Comparison of ENCODE assay signal across 13 cellular contexts in genomic region chr14:102221026-102221425, GRCh38.
DNase-seq lines count a peak whose midpoint lies in the region; ATAC-seq, FAIRE-seq and TF ChIP-seq lines count a peak whose summit lies in the region.
"Had no signal": no experiment of that assay in that cellular context is flagged by ENCODE, and none has a peak within 500 bp of the region (broad histone marks: within the 10 kb centered on the region; RNA-seq: fewer than 3 reads in every experiment).

No MANE protein-coding gene starts in this region.

- TF ChIP-seq CTCF in MCF 10A (IDR thresholded peaks at IDR 0.05; ENCODE audit: unreplicated experiment), result no peak
- TF ChIP-seq CTCF in breast epithelium (IDR thresholded peaks at IDR 0.05), result no peak
- TF ChIP-seq CTCF in NB4 (IDR thresholded peaks at IDR 0.05; ENCODE audit: low read depth, low read length), result no peak
- no peak for TF ChIP-seq CTCF in endothelial cell of umbilical vein (IDR thresholded peaks at IDR 0.05; ENCODE audit: extremely low read depth in 1 of 2, insufficient read depth in 1 of 2, low read depth in 1 of 2, low read length in 2 of 2)
- no peak for TF ChIP-seq CTCF in suprapubic skin (IDR thresholded peaks at IDR 0.05)

- H3K4me3 ChIP-seq in breast epithelium, result no peak overlapping the region
- H3K4me3 ChIP-seq in NB4 (ENCODE audit: low read depth, low read length), result no peak overlapping the region
- H3K4me3 ChIP-seq in endothelial cell of umbilical vein (replicated peaks in 1 of 3; ENCODE audit: insufficient read depth in 1 of 3, low read depth in 1 of 3, low read length in 3 of 3), result no peak overlapping the region
- no peak overlapping the region for H3K4me3 ChIP-seq in suprapubic skin
- H3K4me3 ChIP-seq: upper lobe of right lung had no signal

- TF ChIP-seq POLR2A in breast epithelium (IDR thresholded peaks at IDR 0.05) (no peak), NB4 (IDR thresholded peaks at IDR 0.05; ENCODE audit: extremely low read depth, insufficient read length) (no peak), endothelial cell of umbilical vein (IDR thresholded peaks at IDR 0.05; ENCODE audit: low read depth, low read length) (no peak), suprapubic skin (IDR thresholded peaks at IDR 0.05) (no peak), GM18505 (IDR thresholded peaks at IDR 0.05; ENCODE audit: borderline replicate concordance, extremely low read depth, insufficient read depth, insufficient read length) (no peak)

- no peak for TF ChIP-seq EP300 in suprapubic skin (IDR thresholded peaks at IDR 0.05)

- H2AFZ ChIP-seq in endothelial cell of umbilical vein (ENCODE audit: low read depth, low read length), result peak overlapping the region; percentile 62

- H4K20me1 ChIP-seq in endothelial cell of umbilical vein (replicated peaks; ENCODE audit: control insufficient read depth, extremely low read depth, insufficient read depth, low read length), result no peaks in the 10 kb centered on the region

- WGBS in suprapubic skin, result 27% methylated on average over 7 of the region's 7 CpGs

- H3K4me1 Mint-ChIP-seq in MCF 10A (ENCODE audit: insufficient read depth, unreplicated experiment), result no peaks in the 10 kb centered on the region

- intact Hi-C loops in MCF 10A (cut with micrococcal nuclease), result no loop called here
- intact Hi-C loops in breast epithelium (cut with DNase I; ENCODE audit: low total_unique reads), result no loop called here
- intact Hi-C loops in endothelial cell of umbilical vein (cut with micrococcal nuclease), result no loop called here

- H3K9me1 ChIP-seq in endothelial cell of umbilical vein (replicated peaks; ENCODE audit: control insufficient read depth, extremely low read depth, insufficient read depth, low read length), result no peaks in the 10 kb centered on the region

- FAIRE-seq in endothelial cell of umbilical vein (lab: Jason Lieb, UNC), result peak; percentile 90
- FAIRE-seq: islet of Langerhans had no signal

- DNase-seq in MCF 10A (ENCODE audit: unreplicated experiment) (peak; percentile 24), breast epithelium (ENCODE audit: low spot score in 2 of 2) (no peak), NB4 (ENCODE audit: low read depth) (peak; percentile 42), endothelial cell of umbilical vein (ENCODE audit: low read depth, low spot score) (peak; percentile 44), suprapubic skin (ENCODE audit: low spot score in 2 of 2) (no peak), germinal center (ENCODE audit: low spot score) (no peak)
- DNase-seq: NCI-H187 treated with DMSO at 0.1 percent for 48 hours, NCI-H69, upper lobe of right lung, WERI-Rb-1 had no signal

- H3K9me3 ChIP-seq in breast epithelium, result no peaks in the 10 kb centered on the region
- H3K9me3 ChIP-seq in endothelial cell of umbilical vein (replicated peaks; ENCODE audit: control insufficient read depth, insufficient read depth, low read length), result no peaks in the 10 kb centered on the region
- no peaks in the 10 kb centered on the region for H3K9me3 ChIP-seq in suprapubic skin
- H3K9me3 ChIP-seq: upper lobe of right lung had no signal

- POLR2A ChIA-PET in MCF 10A (lab: Yijun Ruan, JAX), result interaction anchor here (1.1 kb wide), 1 partner anchor 42 kb away, joined by 4 read pairs; no protein-coding TSS in a partner anchor
- POLR2A ChIA-PET in endothelial cell of umbilical vein (lab: Charles Lee), result no interaction called here

- BruUV-seq in MCF 10A (replicated peaks; lab: Mats Ljungman, UMichigan), result no TSS peak
- BruUV-seq in endothelial cell of umbilical vein (replicated peaks; lab: Mats Ljungman, UMichigan), result no TSS peak

- dilution Hi-C loops in endothelial cell of umbilical vein (cut with MboI; ENCODE audit: extremely low pct_ligation_motif_present, low sequenced_read_pairs), result no loop called here

- no peaks in the 10 kb centered on the region for H3K36me3 ChIP-seq in breast epithelium
- no peaks in the 10 kb centered on the region for H3K36me3 ChIP-seq in endothelial cell of umbilical vein (ENCODE audit: control insufficient read depth in 2 of 2, extremely low read depth in 1 of 2, insufficient read depth in 2 of 2, low read length in 2 of 2)
- peaks cover 8% of the 10 kb centered on the region for H3K36me3 ChIP-seq in suprapubic skin

- no peaks in the 10 kb centered on the region for H3K27me3 Mint-ChIP-seq in MCF 10A (ENCODE audit: insufficient read depth, unreplicated experiment)

- H3K4me3 Mint-ChIP-seq in MCF 10A (ENCODE audit: unreplicated experiment), result no peak overlapping the region

- peak overlapping the region; percentile 31 for H3K9ac ChIP-seq in endothelial cell of umbilical vein (replicated peaks; ENCODE audit: extremely low read depth, insufficient read depth, low read length)

- H3K27ac ChIP-seq in breast epithelium (peak overlapping the region in 1 of 2 donors; percentile 38), endothelial cell of umbilical vein (ENCODE audit: insufficient read depth, low read depth, low read length) (peak overlapping the region; percentile 47), suprapubic skin (peak overlapping the region; percentile 13)
- H3K27ac ChIP-seq: upper lobe of right lung, WERI-Rb-1 had no signal

- no peaks in the 10 kb centered on the region for H3K79me2 ChIP-seq in endothelial cell of umbilical vein (ENCODE audit: control insufficient read depth, insufficient read depth, low read length)

- H3K9me3 Mint-ChIP-seq in MCF 10A (ENCODE audit: unreplicated experiment), result no peaks in the 10 kb centered on the region

- ATAC-seq in GM18505 (IDR thresholded peaks at IDR 0.05; ENCODE audit: unreplicated experiment) (no peak), GM21360 (IDR thresholded peaks at IDR 0.05; ENCODE audit: unreplicated experiment) (no peak)
- ATAC-seq: upper lobe of right lung had no signal

- no peak overlapping the region for H3K27ac Mint-ChIP-seq in MCF 10A (ENCODE audit: low read depth, unreplicated experiment)

- H3K4me1 ChIP-seq in breast epithelium, result no peaks in the 10 kb centered on the region
- H3K4me1 ChIP-seq in endothelial cell of umbilical vein (ENCODE audit: control insufficient read depth, extremely low read depth, insufficient read depth, low read length), result peaks cover 8% of the 10 kb centered on the region
- H3K4me1 ChIP-seq in suprapubic skin, result peaks cover 9% of the 10 kb centered on the region
- H3K4me1 ChIP-seq: upper lobe of right lung had no signal

- H3K27me3 ChIP-seq in breast epithelium (no peaks in the 10 kb centered on the region), endothelial cell of umbilical vein (ENCODE audit: control insufficient read depth in 2 of 2, insufficient read depth in 2 of 2, low read length in 2 of 2) (no peaks in the 10 kb centered on the region), suprapubic skin (no peaks in the 10 kb centered on the region)
- H3K27me3 ChIP-seq: upper lobe of right lung had no signal

- H3K36me3 Mint-ChIP-seq in MCF 10A (ENCODE audit: insufficient read depth, unreplicated experiment), result peaks cover 24% of the 10 kb centered on the region

- CTCF ChIA-PET in MCF 10A (lab: Yijun Ruan, JAX), result interaction anchor here (0.5 to 1.0 kb wide), 5 partner anchors 93 to 1752 kb away, joined by 3 to 4 read pairs (median 4); no protein-coding TSS in a partner anchor
- CTCF ChIA-PET in endothelial cell of umbilical vein (lab: Charles Lee), result interaction anchor here (1.1 to 1.2 kb wide), 2 partner anchors 45 to 93 kb away, joined by 3 to 5 read pairs; no protein-coding TSS in a partner anchor

- H3K4me2 ChIP-seq in endothelial cell of umbilical vein (ENCODE audit: insufficient read depth, low read length), result peak overlapping the region; percentile 38

TF ChIP-seq in endothelial cell of umbilical vein, 7 proteins besides CTCF, POLR2A, EP300 and RAD21:
- TF ChIP-seq POLR2AphosphoS5 (IDR thresholded peaks at IDR 0.05; ENCODE audit: insufficient read depth, low read depth, low read length) (no peak), EZH2 (IDR thresholded peaks at IDR 0.05; ENCODE audit: borderline replicate concordance, low read depth, low read length, severe bottlenecking) (no peak), FOS (IDR thresholded peaks at IDR 0.05; ENCODE audit: borderline replicate concordance, insufficient read depth, low read length) (no peak), JUN (IDR thresholded peaks at IDR 0.05; ENCODE audit: borderline replicate concordance, insufficient read depth, insufficient read length, low read depth) (no peak), MYC (IDR thresholded peaks at IDR 0.05; ENCODE audit: low read depth, low read length) (no peak), MAX (IDR thresholded peaks at IDR 0.05; ENCODE audit: insufficient read depth, insufficient read length) (no peak)

Comparison
In these comparisons a context has a peak if more than half of its experiments do, and no peak if none do; other contexts are left out.
1. DNase-seq: peak in MCF 10A (single experiment), NB4 (single experiment) and endothelial cell of umbilical vein (single experiment); none in breast epithelium (0 of 2), suprapubic skin (0 of 2) and germinal center (single experiment).